9 cellular contexts compared by ENCODE assay signal in the genomic region with DNA sequence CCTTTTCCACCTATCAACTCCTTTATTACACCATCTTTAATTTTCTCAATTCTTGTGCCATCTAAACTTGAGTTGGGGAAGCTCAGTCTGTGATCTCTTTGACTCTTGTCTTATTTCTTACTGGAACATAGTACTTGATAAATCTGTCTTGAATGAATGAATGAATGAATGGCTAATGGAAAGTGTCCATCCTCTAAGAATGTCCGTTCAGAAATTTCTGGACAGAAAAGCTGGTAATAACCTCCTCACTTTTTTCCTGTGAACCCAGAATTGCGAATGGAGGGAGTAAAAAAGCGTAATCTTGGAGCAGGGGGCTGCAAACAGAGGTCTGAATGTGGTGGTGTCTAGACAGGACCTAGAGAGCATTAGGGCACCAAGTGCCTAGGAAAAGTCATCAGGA. TPM values are rescaled to one million over a fixed set of nuclear protein-coding genes. Genes with fewer than 3 reads are reported as not detected.
DNase-seq lines count a peak whose midpoint lies in the region; TF ChIP-seq lines count a peak whose summit lies in the region.
"Had no signal": no experiment of that assay in that cellular context is flagged by ENCODE, and none has a peak within 500 bp of the region (broad histone marks: within the 10 kb centered on the region; RNA-seq: fewer than 3 reads in every experiment).

No MANE protein-coding gene starts in this region.

- H3K4me2 ChIP-seq in Loucy (ENCODE audit: low read depth, low read length, poor library complexity, severe bottlenecking) (peak overlapping the region; percentile 86), neural progenitor cell (peak overlapping the region; percentile 78)

- H2AFZ ChIP-seq in Loucy (ENCODE audit: low read length) (no peak overlapping the region), neural progenitor cell (replicated peaks) (no peak overlapping the region)

- H3K9me3 ChIP-seq in AG04450 (ENCODE audit: control insufficient read depth, insufficient read depth, low read length) (no peaks in the 10 kb centered on the region), Loucy (ENCODE audit: insufficient read depth, low read depth, low read length) (no peaks in the 10 kb centered on the region), endodermal cell (ENCODE audit: control insufficient read depth, low read length) (no peaks in the 10 kb centered on the region), neural progenitor cell (ENCODE audit: low read depth) (no peaks in the 10 kb centered on the region)

- H3K9me2 ChIP-seq in Loucy (replicated peaks; ENCODE audit: low read depth, low read length): no peaks in the 10 kb centered on the region

- H3K4me3 ChIP-seq in AG04450 (ENCODE audit: low read depth, low read length): peak overlapping the region; percentile 96
- H3K4me3 ChIP-seq in Loucy (ENCODE audit: low read length, poor library complexity, severe bottlenecking): peak overlapping the region; percentile 91
- peak overlapping the region; percentile 93 for H3K4me3 ChIP-seq in endodermal cell (ENCODE audit: low read length)
- peak overlapping the region; percentile 74 for H3K4me3 ChIP-seq in neural progenitor cell

- H3K27me3 Mint-ChIP-seq in endodermal cell (ENCODE audit: insufficient read depth) (no peaks in the 10 kb centered on the region), neural progenitor cell (ENCODE audit: insufficient read depth, low read depth) (peaks cover 2% of the 10 kb centered on the region)
- H3K27me3 Mint-ChIP-seq: activated CD8-positive, alpha-beta T cell treated with anti-CD3 and anti-CD28 coated beads for 36 hours had no signal

- H3K27me3 ChIP-seq in AG04450 (ENCODE audit: control insufficient read depth, insufficient read depth, low read length) (no peaks in the 10 kb centered on the region), Loucy (ENCODE audit: insufficient read depth, low read length, poor library complexity, severe bottlenecking) (no peaks in the 10 kb centered on the region), endodermal cell (ENCODE audit: control insufficient read depth, insufficient read depth, low read length, poor library complexity, severe bottlenecking) (no peaks in the 10 kb centered on the region), neural progenitor cell (no peaks in the 10 kb centered on the region)

- H3K4me1 ChIP-seq in Loucy (ENCODE audit: insufficient read depth, low read length, poor library complexity, severe bottlenecking) (no peaks in the 10 kb centered on the region), endodermal cell (ENCODE audit: control insufficient read depth, insufficient read depth, low read length) (no peaks in the 10 kb centered on the region), neural progenitor cell (no peaks in the 10 kb centered on the region)

- DNase-seq in AG04450 (ENCODE audit: low read depth, low spot score) (no peak), endodermal cell (no peak), neural progenitor cell (ENCODE audit: low spot score) (no peak), NCI-H1092 treated with DMSO at 0.1 percent for 48 hours (lab: John Stamatoyannopoulos, UW) (no peak), SK-N-DZ (ENCODE audit: low spot score) (no peak), NCI-H446 (lab: John Stamatoyannopoulos, UW) (no peak), NCI-H2107 treated with DMSO at 0.1 percent for 48 hours (lab: John Stamatoyannopoulos, UW; ENCODE audit: unreplicated experiment) (no peak)

- CTCF ChIA-PET in AG04450 (lab: Charles Lee): interaction anchor here (0.8 kb wide), 1 partner anchor 205 kb away, joined by 4 read pairs; no protein-coding TSS in a partner anchor

- H3K27ac ChIP-seq in AG04450 (ENCODE audit: low read depth, low read length) (peak overlapping the region; percentile 97), endodermal cell (ENCODE audit: low read depth, low read length) (no peak overlapping the region), neural progenitor cell (no peak overlapping the region)

- H3K9ac ChIP-seq in Loucy (ENCODE audit: low read depth, low read length, poor library complexity, severe bottlenecking) (peak overlapping the region; percentile 92), endodermal cell (ENCODE audit: extremely low read depth, low read length, poor library complexity, severe bottlenecking) (peak overlapping the region; percentile 85), neural progenitor cell (peak overlapping the region; percentile 29)

- TF ChIP-seq CTCF in AG04450 (IDR thresholded peaks at IDR 0.05; ENCODE audit: low read depth, low read length) (no peak), Loucy (conservative IDR thresholded peaks at IDR 0.05; ENCODE audit: low read length) (no peak), endodermal cell (conservative IDR thresholded peaks at IDR 0.05) (no peak), neural progenitor cell (IDR thresholded peaks at IDR 0.05) (no peak)

- H3K4me3 Mint-ChIP-seq in endodermal cell: no peak overlapping the region
- H3K4me3 Mint-ChIP-seq in neural progenitor cell: no peak overlapping the region
- H3K4me3 Mint-ChIP-seq: activated CD8-positive, alpha-beta T cell treated with anti-CD3 and anti-CD28 coated beads for 36 hours had no signal

- H3K36me3 ChIP-seq in Loucy (ENCODE audit: insufficient read depth, low read length): no peaks in the 10 kb centered on the region
- H3K36me3 ChIP-seq in endodermal cell (ENCODE audit: control insufficient read depth, insufficient read depth, low read length): peaks cover 4% of the 10 kb centered on the region
- H3K36me3 ChIP-seq in neural progenitor cell: no peaks in the 10 kb centered on the region

- H3K79me2 ChIP-seq in Loucy (ENCODE audit: insufficient read depth, low read length): peaks cover 34% of the 10 kb centered on the region
- peaks cover 34% of the 10 kb centered on the region for H3K79me2 ChIP-seq in neural progenitor cell (ENCODE audit: low read depth)

- 84 to 100% methylated on average over 1 to 3 of the region's 3 CpGs for WGBS in endodermal cell (ENCODE audit: insufficient coverage in 1 of 2, insufficient read length in 1 of 2), 2 experiments

- H3F3A ChIP-seq in Loucy (ENCODE audit: low read depth) (no peaks in the 10 kb centered on the region), neural progenitor cell (ENCODE audit: low read depth) (peaks cover 8% of the 10 kb centered on the region)

- H3K4me1 Mint-ChIP-seq in endodermal cell (peaks cover 46% of the 10 kb centered on the region), neural progenitor cell (peaks cover 17% of the 10 kb centered on the region)

- H3K9me3 Mint-ChIP-seq in endodermal cell: peaks cover 4% of the 10 kb centered on the region
- no peaks in the 10 kb centered on the region for H3K9me3 Mint-ChIP-seq in neural progenitor cell
- H3K9me3 Mint-ChIP-seq: activated CD8-positive, alpha-beta T cell treated with anti-CD3 and anti-CD28 coated beads for 36 hours had no signal

- H4K20me1 ChIP-seq in Loucy (ENCODE audit: insufficient read depth, low read length, poor library complexity, severe bottlenecking) (peaks cover 20% of the 10 kb centered on the region), neural progenitor cell (ENCODE audit: low read depth) (no peaks in the 10 kb centered on the region)

- POLR2A ChIA-PET in AG04450 (lab: Yijun Ruan, JAX): no interaction called here

- H3K36me3 Mint-ChIP-seq in endodermal cell (ENCODE audit: low read depth) (peaks cover 8% of the 10 kb centered on the region), neural progenitor cell (no peaks in the 10 kb centered on the region)

- no peak overlapping the region for H3K27ac Mint-ChIP-seq in endodermal cell
- H3K27ac Mint-ChIP-seq in neural progenitor cell: peak overlapping the region; percentile 29
- H3K27ac Mint-ChIP-seq: activated CD8-positive, alpha-beta T cell treated with anti-CD3 and anti-CD28 coated beads for 36 hours had no signal

RNA-seq across cellular contexts. Expression of a gene that starts 9.4 kb away (rescaled TPM):
- polyA plus RNA-seq in AG04450 (2011; rRNA removed): 0.26 and 0.29 TPM in 2 replicates
- polyA minus RNA-seq in AG04450 (2011; rRNA and poly(A)+ RNA removed): 0.13 TPM in 1 of 2 replicates, not detected in the other
- 1 to 10 TPM; 1.8 to 8.5 TPM for total RNA-seq in endodermal cell
- 4.4 TPM for polyA plus RNA-seq in endodermal cell (2013, experiment 1 of 2)
- polyA plus RNA-seq in endodermal cell (2013, experiment 2 of 2): 5.3 TPM
- total RNA-seq in neural progenitor cell (ENCODE audit: low replicate concordance): 2.0 and 3.5 TPM in 2 replicates
- 0.77 and 1.6 TPM in 2 replicates for polyA plus RNA-seq in SK-N-DZ (2014; cell fraction: cytosol; rRNA removed)
- polyA plus RNA-seq in SK-N-DZ (2014; cell fraction: nucleus; rRNA removed): 1.6 and 2.5 TPM in 2 replicates

Comparison
In these comparisons a context has a peak if more than half of its experiments do, and no peak if none do; other contexts are left out.
1. H3K9ac ChIP-seq: peak in every context shown above with its lines; median percentile 92 in Loucy; 85 in endodermal cell; 29 in neural progenitor cell.